10 cellular contexts compared by ENCODE assay signal in the genomic region with DNA sequence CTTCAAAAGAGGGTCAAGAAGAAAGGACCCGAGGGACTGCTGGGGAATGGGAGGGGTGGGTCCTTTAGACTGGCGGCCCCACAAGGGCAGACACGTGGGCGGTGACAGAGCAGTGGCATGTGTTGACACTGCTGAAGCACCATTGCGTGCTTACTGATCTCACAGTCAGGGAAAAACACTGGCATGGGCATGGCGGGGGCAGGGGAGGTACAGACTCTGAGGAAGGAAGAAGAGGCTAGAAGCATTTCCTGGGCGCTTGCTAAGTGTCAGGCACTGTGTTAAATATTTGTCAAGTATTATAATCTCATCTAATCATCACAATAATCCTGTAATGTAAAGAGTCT.
A peak's percentile ranks its signal among the peaks of the same experiment; 100 is the strongest.
DNase-seq lines count a peak whose midpoint lies in the region; ATAC-seq and TF ChIP-seq lines count a peak whose summit lies in the region.
"Had no signal": no experiment of that assay in that cellular context is flagged by ENCODE, and none has a peak within 500 bp of the region (broad histone marks: within the 10 kb centered on the region; RNA-seq: fewer than 3 reads in every experiment).

No MANE protein-coding gene starts in this region.

- DNase-seq in activated CD4-positive, CD25-positive, alpha-beta regulatory T cell treated with anti-CD3 and anti-CD28 coated beads, Interleukin-2, amount 50 U/mL, for 72 hours: no peak
- peak; percentile 53 for DNase-seq in activated CD4-positive, alpha-beta memory T cell treated with anti-CD3 and anti-CD28 coated beads, Interleukin-2, amount 10 ng/mL, durations not matched to agents 7 days and 5 days
- DNase-seq in fibroblast of mammary gland (ENCODE audit: low read depth): peak; percentile 22
- no peak for DNase-seq in RKO (ENCODE audit: low spot score)
- no peak for DNase-seq in HUDEP-2 (lab: John Stamatoyannopoulos, UW; ENCODE audit: unreplicated experiment in 76 of 76)
- DNase-seq: NCI-H1048, pancreas had no signal

- peaks cover 24% of the 10 kb centered on the region for H3K36me3 Mint-ChIP-seq in activated CD4-positive, alpha-beta memory T cell treated with anti-CD3 and anti-CD28 coated beads, Interleukin-2, amount 10 ng/mL, durations not matched to agents 7 days and 5 days (ENCODE audit: low read depth)
- peaks cover 78% of the 10 kb centered on the region for H3K36me3 Mint-ChIP-seq in stimulated activated naive CD8-positive, alpha-beta T cell treated with anti-CD3 and anti-CD28 coated beads, Interleukin-15, Interleukin-2, amounts not matched to agents 100 ng/mL and 50 ng/mL, for 24 hours (ENCODE audit: low read depth)

- H3K4me3 Mint-ChIP-seq in activated CD4-positive, alpha-beta memory T cell treated with anti-CD3 and anti-CD28 coated beads, Interleukin-2, amount 10 ng/mL, durations not matched to agents 7 days and 5 days: no peak overlapping the region
- H3K4me3 Mint-ChIP-seq in stimulated activated naive CD8-positive, alpha-beta T cell treated with anti-CD3 and anti-CD28 coated beads, Interleukin-15, Interleukin-2, amounts not matched to agents 100 ng/mL and 50 ng/mL, for 24 hours: peak overlapping the region; percentile 40

- no peaks in the 10 kb centered on the region for H3K27me3 Mint-ChIP-seq in activated CD4-positive, alpha-beta memory T cell treated with anti-CD3 and anti-CD28 coated beads, Interleukin-2, amount 10 ng/mL, durations not matched to agents 7 days and 5 days
- H3K27me3 Mint-ChIP-seq in stimulated activated naive CD8-positive, alpha-beta T cell treated with anti-CD3 and anti-CD28 coated beads, Interleukin-15, Interleukin-2, amounts not matched to agents 100 ng/mL and 50 ng/mL, for 24 hours: no peaks in the 10 kb centered on the region

- H3K27ac Mint-ChIP-seq in activated CD4-positive, alpha-beta memory T cell treated with anti-CD3 and anti-CD28 coated beads, Interleukin-2, amount 10 ng/mL, durations not matched to agents 7 days and 5 days: peak overlapping the region; percentile 49
- H3K27ac Mint-ChIP-seq in stimulated activated naive CD8-positive, alpha-beta T cell treated with anti-CD3 and anti-CD28 coated beads, Interleukin-15, Interleukin-2, amounts not matched to agents 100 ng/mL and 50 ng/mL, for 24 hours: peak overlapping the region; percentile 86

- TF ChIP-seq CTCF in fibroblast of mammary gland (conservative IDR thresholded peaks at IDR 0.05; ENCODE audit: control insufficient read depth, insufficient read depth, low read depth, low read length): no peak

- ATAC-seq in activated CD4-positive, CD25-positive, alpha-beta regulatory T cell treated with anti-CD3 and anti-CD28 coated beads, Interleukin-2, amount 50 U/mL, for 24 hours: peak; percentile 48 to 59
- ATAC-seq in GM18907 (IDR thresholded peaks at IDR 0.05; ENCODE audit: unreplicated experiment): no peak

- no peaks in the 10 kb centered on the region for H3K9me3 Mint-ChIP-seq in activated CD4-positive, alpha-beta memory T cell treated with anti-CD3 and anti-CD28 coated beads, Interleukin-2, amount 10 ng/mL, durations not matched to agents 7 days and 5 days
- H3K9me3 Mint-ChIP-seq in stimulated activated naive CD8-positive, alpha-beta T cell treated with anti-CD3 and anti-CD28 coated beads, Interleukin-15, Interleukin-2, amounts not matched to agents 100 ng/mL and 50 ng/mL, for 24 hours: no peaks in the 10 kb centered on the region

- POLR2A ChIA-PET in activated CD4-positive, alpha-beta memory T cell treated with anti-CD3 and anti-CD28 coated beads, Interleukin-2, amount 10 ng/mL, durations not matched to agents 7 days and 5 days (lab: Charles Lee): no interaction called here

- no peak overlapping the region for H3K4me3 ChIP-seq in fibroblast of mammary gland (ENCODE audit: control insufficient read depth, low read depth, low read length)
- H3K4me3 ChIP-seq: pancreas had no signal

- CTCF ChIA-PET in activated CD4-positive, alpha-beta memory T cell treated with anti-CD3 and anti-CD28 coated beads, Interleukin-2, amount 10 ng/mL, durations not matched to agents 7 days and 5 days (lab: Charles Lee): no interaction called here

- H3K4me1 Mint-ChIP-seq in activated CD4-positive, alpha-beta memory T cell treated with anti-CD3 and anti-CD28 coated beads, Interleukin-2, amount 10 ng/mL, durations not matched to agents 7 days and 5 days: peaks cover 41% of the 10 kb centered on the region
- peaks cover 74% of the 10 kb centered on the region for H3K4me1 Mint-ChIP-seq in stimulated activated naive CD8-positive, alpha-beta T cell treated with anti-CD3 and anti-CD28 coated beads, Interleukin-15, Interleukin-2, amounts not matched to agents 100 ng/mL and 50 ng/mL, for 24 hours (ENCODE audit: low read depth)

Comparison
In these comparisons a context has a peak if more than half of its experiments do, and no peak if none do; other contexts are left out.
1. DNase-seq: peak in activated CD4-positive, alpha-beta memory T cell treated with anti-CD3 and anti-CD28 coated beads, Interleukin-2, amount 10 ng/mL, durations not matched to agents 7 days and 5 days (single experiment) and fibroblast of mammary gland (single experiment); none in activated CD4-positive, CD25-positive, alpha-beta regulatory T cell treated with anti-CD3 and anti-CD28 coated beads, Interleukin-2, amount 50 U/mL, for 72 hours (single experiment), RKO (single experiment) and HUDEP-2 (0 of 76).